In the genomic region with DNA sequence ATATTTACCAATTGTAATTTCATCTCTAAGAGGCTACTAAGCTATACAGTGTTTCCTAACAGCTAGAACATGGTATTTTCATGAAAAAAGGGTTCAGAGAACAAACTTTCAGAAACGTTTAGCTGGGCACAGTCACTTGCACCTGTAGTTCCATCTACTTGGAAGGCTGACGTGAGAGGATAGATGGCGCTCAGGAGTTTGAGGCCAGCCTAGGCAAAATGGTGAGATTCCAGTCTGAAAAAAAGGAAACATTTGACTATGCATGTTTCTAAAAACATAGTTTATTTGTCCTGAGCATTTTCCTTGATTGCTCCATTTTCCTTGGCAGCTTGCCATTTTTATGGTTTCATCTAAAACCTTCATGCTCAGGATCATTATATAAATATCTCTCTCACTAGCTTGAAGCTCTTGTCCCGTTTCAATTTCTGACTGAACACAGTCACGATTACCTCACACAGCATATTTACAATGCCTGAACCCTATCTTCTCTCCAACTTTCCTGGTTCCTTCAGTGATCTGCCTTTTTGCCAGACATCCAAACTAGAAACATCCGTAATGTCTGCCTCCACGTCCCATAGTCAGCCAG, we compare ENCODE assay signal across 22 cellular contexts.
DNase-seq lines count a peak whose midpoint lies in the region; ATAC-seq, FAIRE-seq and TF ChIP-seq lines count a peak whose summit lies in the region.
"Had no signal": no experiment of that assay in that cellular context is flagged by ENCODE, and none has a peak within 500 bp of the region (broad histone marks: within the 10 kb centered on the region; RNA-seq: fewer than 3 reads in every experiment).

No MANE protein-coding gene starts in this region.

- TF ChIP-seq RAD21 in HepG2 (CRISPR knock-in tag; IDR thresholded peaks at IDR 0.05): no peak

- no peak overlapping the region for H2AFZ ChIP-seq in HepG2 (ENCODE audit: low read length)

- H3K4me3 ChIP-seq in right lobe of liver (no peak overlapping the region), HepG2 (replicated peaks in 1 of 3; ENCODE audit: insufficient read depth in 1 of 3, low read depth in 2 of 3, low read length in 3 of 3) (no peak overlapping the region), foreskin fibroblast (ENCODE audit: low read depth in 1 of 2, low read length in 2 of 2) (no peak overlapping the region), left lung (no peak overlapping the region), esophagus squamous epithelium (no peak overlapping the region)
- H3K4me3 ChIP-seq: A549, ascending aorta, SK-N-MC, suprapubic skin had no signal

- TF ChIP-seq POLR2A in right lobe of liver (IDR thresholded peaks at IDR 0.05) (no peak), HepG2 (IDR thresholded peaks at IDR 0.05; ENCODE audit: insufficient read depth in 1 of 2, low read depth in 2 of 2, low read length in 2 of 2) (no peak), esophagus squamous epithelium (IDR thresholded peaks at IDR 0.05) (no peak)

- H3K27ac ChIP-seq in right lobe of liver (no peak overlapping the region), HepG2 (ENCODE audit: extremely low read length, insufficient read depth, low read length) (no peak overlapping the region), left lung (no peak overlapping the region), esophagus squamous epithelium (no peak overlapping the region)
- H3K27ac ChIP-seq: A549, HL-60, SK-N-MC, suprapubic skin had no signal

- POLR2A ChIA-PET in HepG2 (lab: Yijun Ruan, JAX): no interaction called here

- no peaks in the 10 kb centered on the region for H3K27me3 ChIP-seq in right lobe of liver
- H3K27me3 ChIP-seq in HepG2 (ENCODE audit: control insufficient read depth in 1 of 2, insufficient read depth in 2 of 2, low read length in 2 of 2): no peaks in the 10 kb centered on the region
- H3K27me3 ChIP-seq in left lung: no peaks in the 10 kb centered on the region
- no peaks in the 10 kb centered on the region for H3K27me3 ChIP-seq in esophagus squamous epithelium
- H3K27me3 ChIP-seq: ascending aorta, suprapubic skin had no signal

- no peak for TF ChIP-seq CTCF in right lobe of liver (IDR thresholded peaks at IDR 0.05)
- no peak for TF ChIP-seq CTCF in HepG2 (CRISPR knock-in tag; IDR thresholded peaks at IDR 0.05)
- no peak for TF ChIP-seq CTCF in foreskin fibroblast (IDR thresholded peaks at IDR 0.05; ENCODE audit: low read depth, low read length)
- TF ChIP-seq CTCF in left lung (IDR thresholded peaks at IDR 0.05): no peak
- no peak for TF ChIP-seq CTCF in esophagus squamous epithelium (IDR thresholded peaks at IDR 0.05)

- CTCF ChIA-PET in HepG2 (lab: Yijun Ruan, JAX; ENCODE audit: low intra/inter-chr PET ratio, low total read pairs): no interaction called here

- DNase-seq in right lobe of liver (no peak), HepG2 (ENCODE audit: low spot score) (no peak), brain pericyte (ENCODE audit: low read depth, low spot score) (peak; percentile 65), foreskin fibroblast (peak; percentile 59 to 81), left lung (no peak), esophagus squamous epithelium (lab: John Stamatoyannopoulos, UW) (no peak), activated gamma-delta T cell treated with Interleukin-2 at 50 U/mL for 16 hours (no peak)
- DNase-seq: activated T-cell treated with anti-CD3 and anti-CD28 coated beads, Interleukin-2, amount 50 U/mL, for 48 hours; COR-L47; effector memory CD8-positive, alpha-beta T cell; GF-D8; NCI-H187; NCI-H510A; OCI-M1; stimulated activated CD4-positive, alpha-beta T cell treated with anti-CD3 and anti-CD28 coated beads, Interleukin-15, amount 100 ng/mL, for 24 hours had no signal

- WGBS in right lobe of liver (ENCODE audit: insufficient coverage, low coverage, low lambda C conversion rate, missing lambda C conversion rate): 55% methylated on average over 7 of the region's 7 CpGs
- 95% methylated on average over 7 of the region's 7 CpGs for WGBS in HepG2 (ENCODE audit: low lambda C conversion rate)
- 63 to 76% methylated on average over 7 of the region's 7 CpGs for WGBS in esophagus squamous epithelium, 2 donors

- H3K9ac ChIP-seq in HepG2 (ENCODE audit: insufficient read depth, low read depth, low read length): no peak overlapping the region

- H3K9me3 ChIP-seq in right lobe of liver (no peaks in the 10 kb centered on the region), HepG2 (ENCODE audit: low read length) (no peaks in the 10 kb centered on the region), left lung (no peaks in the 10 kb centered on the region), esophagus squamous epithelium (no peaks in the 10 kb centered on the region)
- H3K9me3 ChIP-seq: A549, ascending aorta, suprapubic skin had no signal

- H4K20me1 ChIP-seq in HepG2 (ENCODE audit: insufficient read depth, low read length): no peaks in the 10 kb centered on the region

- no peak for FAIRE-seq in HepG2 (lab: Jason Lieb, UNC)
- FAIRE-seq: A549, keratinocyte had no signal

- H3K4me1 ChIP-seq in right lobe of liver (peaks cover 0 to 3% (median 0%) of the 10 kb centered on the region in 4 donors), HepG2 (ENCODE audit: insufficient read depth, low read length) (no peaks in the 10 kb centered on the region), left lung (no peaks in the 10 kb centered on the region), esophagus squamous epithelium (no peaks in the 10 kb centered on the region)
- H3K4me1 ChIP-seq: suprapubic skin had no signal

- no peaks in the 10 kb centered on the region for H3K79me2 ChIP-seq in HepG2 (ENCODE audit: insufficient read depth, low read length)

- H3K36me3 ChIP-seq in right lobe of liver: peaks cover 0 to 9% (median 0%) of the 10 kb centered on the region in 4 donors
- H3K36me3 ChIP-seq in HepG2 (replicated peaks in 1 of 2; ENCODE audit: control insufficient read depth in 1 of 2, insufficient read depth in 2 of 2, low read length in 2 of 2): peaks cover 0 to 5% of the 10 kb centered on the region in 2 experiments; a peak in 1 of 5 replicates
- no peaks in the 10 kb centered on the region for H3K36me3 ChIP-seq in left lung
- H3K36me3 ChIP-seq in esophagus squamous epithelium: peaks cover 0 to 3% (median 0%) of the 10 kb centered on the region in 3 donors
- H3K36me3 ChIP-seq: ascending aorta, suprapubic skin had no signal

- intact Hi-C loops in right lobe of liver (cut with DNase I): no loop called here
- intact Hi-C loops in HepG2 (cut with micrococcal nuclease; ENCODE audit: unreplicated experiment): no loop called here
- intact Hi-C loops in left lung (cut with DNase I): loop anchor here in 1 of 2 donors (10.0 kb wide), 1 partner anchor 243 kb away; no protein-coding TSS in a partner anchor
- intact Hi-C loops in esophagus squamous epithelium (cut with DNase I): loop anchor here (10.0 kb wide), 1 partner anchor 203 kb away; a partner anchor contains a TSS

- ATAC-seq in right lobe of liver: peak; percentile 28 to 59 (median 31)
- no peak for ATAC-seq in HepG2
- no peak for ATAC-seq in left lung
- ATAC-seq in GM18858 (IDR thresholded peaks at IDR 0.05; ENCODE audit: unreplicated experiment): no peak
- ATAC-seq: A549; effector memory CD8-positive, alpha-beta T cell had no signal

- TF ChIP-seq EP300 in HepG2 (IDR thresholded peaks at IDR 0.05; ENCODE audit: low read depth in 2 of 2, low read length in 2 of 2): no peak
- no peak for TF ChIP-seq EP300 in HepG2 (CRISPR knock-in tag; IDR thresholded peaks at IDR 0.05; ENCODE audit: borderline replicate concordance)

- in situ Hi-C loops in HepG2 (cut with HindIII; ENCODE audit: extremely low pct_ligation_motif_present, low pct_unique_long_range_greater_than_20kb): no loop called here

- no TSS peak for BruUV-seq in HepG2 (replicated peaks; lab: Mats Ljungman, UMichigan)

- H3K4me2 ChIP-seq in HepG2 (ENCODE audit: low read depth, low read length): no peak overlapping the region
- H3K4me2 ChIP-seq: A549 had no signal

TF ChIP-seq in HepG2, 621 proteins besides CTCF, POLR2A, EP300 and RAD21 (continues in another document):
- no peak for TF ChIP-seq ZNF460 (CRISPR knock-in tag; IDR thresholded peaks at IDR 0.05; ENCODE audit: borderline replicate concordance)
- no peak for TF ChIP-seq FOXP1 (IDR thresholded peaks at IDR 0.05)
- TF ChIP-seq FOXP1 (CRISPR knock-in tag; IDR thresholded peaks at IDR 0.05): no peak
- no peak for TF ChIP-seq SNRNP70 (IDR thresholded peaks at IDR 0.05; ENCODE audit: low read depth, low read length)
- TF ChIP-seq, protein P1, sequence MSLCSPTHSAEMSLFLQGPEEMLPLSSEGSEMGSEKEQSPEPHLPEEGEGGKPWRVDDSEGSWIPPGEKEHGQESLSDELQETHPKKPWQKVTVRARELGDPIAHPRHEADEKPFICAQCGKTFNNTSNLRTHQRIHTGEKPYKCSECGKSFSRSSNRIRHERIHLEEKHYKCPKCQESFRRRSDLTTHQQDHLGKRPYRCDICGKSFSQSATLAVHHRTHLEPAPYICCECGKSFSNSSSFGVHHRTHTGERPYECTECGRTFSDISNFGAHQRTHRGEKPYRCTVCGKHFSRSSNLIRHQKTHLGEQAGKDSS (CRISPR knock-in tag; IDR thresholded peaks at IDR 0.05; ENCODE audit: borderline replicate concordance, low read depth): no peak

Comparison
In these comparisons a context has a peak if more than half of its experiments do, and no peak if none do; other contexts are left out.
1. ATAC-seq: peak in right lobe of liver (4 of 4); none in HepG2 (single experiment), left lung (single experiment) and GM18858 (single experiment).
2. DNase-seq: peak in brain pericyte (single experiment) and foreskin fibroblast (2 of 2); none in right lobe of liver (0 of 3), HepG2 (single experiment), left lung (0 of 2), esophagus squamous epithelium (single experiment) and activated gamma-delta T cell treated with Interleukin-2 at 50 U/mL for 16 hours (single experiment).